In genomic region chrX:72107320-72107719, GRCh38 we compare ENCODE assay signal across 10 cellular contexts. TPM values are rescaled to one million over a fixed set of nuclear protein-coding genes. Genes with fewer than 3 reads are reported as not detected.
A peak's percentile ranks its signal among the peaks of the same experiment; 100 is the strongest.
DNase-seq lines count a peak whose midpoint lies in the region; ATAC-seq, FAIRE-seq and TF ChIP-seq lines count a peak whose summit lies in the region.
"Had no signal": no experiment of that assay in that cellular context is flagged by ENCODE, and none has a peak within 500 bp of the region (broad histone marks: within the 10 kb centered on the region; RNA-seq: fewer than 3 reads in every experiment).

No MANE protein-coding gene starts in this region.

- peak in 1 of 10 experiments; percentile 32 for DNase-seq in CD4-positive, alpha-beta T cell
- DNase-seq in Karpas-422 (peak; percentile 46), amniotic epithelial cell (ENCODE audit: low read depth) (peak; percentile 41), left lung (no peak), iPS-NIHi7 (ENCODE audit: extremely low spot score) (no peak), GM12891 (ENCODE audit: insufficient read length, low spot score) (no peak), NCI-H526 (lab: John Stamatoyannopoulos, UW) (no peak)
- DNase-seq in stimulated activated CD4-positive, alpha-beta T cell treated with anti-CD3 and anti-CD28 coated beads, Interleukin-4, amount 100 ng/mL, for 4 hours, result no peak
- DNase-seq: stimulated activated CD4-positive, alpha-beta T cell treated with anti-CD3 and anti-CD28 coated beads, Interleukin-15, amount 100 ng/mL, for 24 hours; substantia nigra had no signal

- POLR2A ChIA-PET in CD4-positive, alpha-beta T cell (lab: Charles Lee), result no interaction called here

- H3K4me1 Mint-ChIP-seq in CD4-positive, alpha-beta T cell (ENCODE audit: low read depth), result peaks cover 27% of the 10 kb centered on the region

- no peaks in the 10 kb centered on the region for H4K20me1 ChIP-seq in Karpas-422 (ENCODE audit: insufficient read depth, low read depth, low read length)

- no peaks in the 10 kb centered on the region for H3K9me3 ChIP-seq in CD4-positive, alpha-beta T cell (ENCODE audit: control insufficient read depth, low read length)
- H3K9me3 ChIP-seq in Karpas-422 (ENCODE audit: low read length) (no peaks in the 10 kb centered on the region), left lung (no peaks in the 10 kb centered on the region)

- no peak overlapping the region for H3K9ac ChIP-seq in Karpas-422 (ENCODE audit: low read length)

- no peak for TF ChIP-seq POLR2A in GM12891 (IDR thresholded peaks at IDR 0.05; ENCODE audit: low read depth, low read length)

- H3K4me1 ChIP-seq in Karpas-422 (ENCODE audit: low read length), result no peaks in the 10 kb centered on the region
- H3K4me1 ChIP-seq in left lung, result peaks cover 0 to 21% of the 10 kb centered on the region in 2 donors

- TF ChIP-seq CTCF in CD4-positive, alpha-beta T cell (IDR thresholded peaks at IDR 0.05), result no peak
- no peak for TF ChIP-seq CTCF in left lung (IDR thresholded peaks at IDR 0.05)

- H3K36me3 ChIP-seq in Karpas-422 (ENCODE audit: insufficient read depth, low read length) (no peaks in the 10 kb centered on the region), left lung (no peaks in the 10 kb centered on the region)

- CTCF ChIA-PET in CD4-positive, alpha-beta T cell (lab: Charles Lee), result interaction anchor here (0.8 to 1.2 kb wide), 3 partner anchors 19 to 89 kb away, joined by 3 to 4 read pairs (median 3); no protein-coding TSS in a partner anchor

- FAIRE-seq in GM12891 (lab: Jason Lieb, UNC), result no peak

- peak; percentile 27 for ATAC-seq in CD4-positive, alpha-beta T cell (ENCODE audit: poor library complexity)
- ATAC-seq in left lung, result peak; percentile 51

- H2AFZ ChIP-seq in Karpas-422 (ENCODE audit: low read length), result no peak overlapping the region

- no peak overlapping the region for H3K4me3 Mint-ChIP-seq in CD4-positive, alpha-beta T cell

- no peaks in the 10 kb centered on the region for H3K27me3 ChIP-seq in CD4-positive, alpha-beta T cell (ENCODE audit: control insufficient read depth, insufficient read depth, low read length)
- H3K27me3 ChIP-seq in Karpas-422 (ENCODE audit: low read length) (no peaks in the 10 kb centered on the region), left lung (no peaks in the 10 kb centered on the region)

- no peak overlapping the region for H3K4me3 ChIP-seq in Karpas-422 (ENCODE audit: low read length)
- H3K4me3 ChIP-seq in left lung, result no peak overlapping the region

- H3K36me3 Mint-ChIP-seq in CD4-positive, alpha-beta T cell (ENCODE audit: low read depth), result no peaks in the 10 kb centered on the region

- no peaks in the 10 kb centered on the region for H3K9me2 ChIP-seq in Karpas-422 (replicated peaks; ENCODE audit: insufficient read depth, low read length)

- peak overlapping the region; percentile 82 for H3K27ac Mint-ChIP-seq in CD4-positive, alpha-beta T cell

- H3K9me3 Mint-ChIP-seq in CD4-positive, alpha-beta T cell, result no peaks in the 10 kb centered on the region

- intact Hi-C loops in CD4-positive, alpha-beta T cell (cut with DNase I, micrococcal nuclease), result no loop called here
- intact Hi-C loops in left lung (cut with DNase I), result no loop called here

- no peak overlapping the region for H3K27ac ChIP-seq in CD4-positive, alpha-beta T cell (ENCODE audit: low read depth, low read length)
- H3K27ac ChIP-seq in Karpas-422 (ENCODE audit: low read length) (no peak overlapping the region), left lung (peak overlapping the region in 1 of 2 donors; percentile 80)

- H3K79me2 ChIP-seq in Karpas-422 (ENCODE audit: low read length), result no peaks in the 10 kb centered on the region

- H3K27me3 Mint-ChIP-seq in CD4-positive, alpha-beta T cell, result peaks cover 11% of the 10 kb centered on the region

- H3K4me2 ChIP-seq in Karpas-422 (ENCODE audit: low read depth, low read length, poor library complexity, severe bottlenecking), result no peak overlapping the region

TF ChIP-seq in GM12891, 5 proteins besides CTCF, POLR2A, EP300 and RAD21:
- TF ChIP-seq POU2F2 (IDR thresholded peaks at IDR 0.05; ENCODE audit: low read depth, low read length), result no peak
- no peak for TF ChIP-seq SPI1 (IDR thresholded peaks at IDR 0.05; ENCODE audit: low read depth, low read length)
- TF ChIP-seq PAX5 (IDR thresholded peaks at IDR 0.05; ENCODE audit: insufficient read depth, low read length, severe bottlenecking), result no peak
- TF ChIP-seq POLR2AphosphoS5 (IDR thresholded peaks at IDR 0.05; ENCODE audit: low read depth, low read length), result no peak
- TF ChIP-seq TAF1 (IDR thresholded peaks at IDR 0.05; ENCODE audit: low read depth, low read length), result no peak

RNA-seq across cellular contexts. Expression of gene RTL5, which starts 24.4 kb away (rescaled TPM):
- total RNA-seq in CD4-positive, alpha-beta T cell, result 1 to 10 TPM; 1.1 to 1.2 TPM
- total RNA-seq in Karpas-422 (2014; rRNA removed; shearing (Covaris generic); ENCODE audit: low replicate concordance), result 0.07 TPM in 1 of 2 replicates, not detected in the other
- total RNA-seq in left lung, result 10 to 100 TPM; 10.6 to 13.3 TPM
- 0.37 TPM for polyA plus RNA-seq in GM12891 (2012; ENCODE audit: low read depth, missing spikeins)

Comparison
In these comparisons a context has a peak if more than half of its experiments do, and no peak if none do; other contexts are left out.
1. DNase-seq: peak in Karpas-422 (single experiment) and amniotic epithelial cell (single experiment); none in left lung (0 of 2), iPS-NIHi7 (single experiment), stimulated activated CD4-positive, alpha-beta T cell treated with anti-CD3 and anti-CD28 coated beads, Interleukin-4, amount 100 ng/mL, for 4 hours (0 of 2), GM12891 (single experiment) and NCI-H526 (0 of 2).
2. RNA of gene RTL5, which starts 24.4 kb away (total RNA-seq): 10.6 to 13.3 TPM in left lung; 1.1 to 1.2 TPM in CD4-positive, alpha-beta T cell and 0.07 TPM in Karpas-422; every median in the first group is over 4 times any median in the second.